Comparison of ENCODE assay signal across 8 cellular contexts in genomic region chr10:96043157-96043894, GRCh38. TPM values are rescaled to one million over a fixed set of nuclear protein-coding genes. Genes with fewer than 3 reads are reported as not detected.
DNase-seq lines count a peak whose midpoint lies in the region; ATAC-seq and TF ChIP-seq lines count a peak whose summit lies in the region.

Gene CCNJ, plus strand, starts transcription at chr10:96043583. Its CDS starts 811 bp downstream, at chr10:96044394.

- no peaks in the 10 kb centered on the region for H3K27me3 ChIP-seq in Peyer's patch
- H3K27me3 ChIP-seq in naive thymus-derived CD4-positive, alpha-beta T cell (ENCODE audit: control insufficient read depth in 2 of 2, insufficient read depth in 2 of 2, low read length in 2 of 2), result peaks cover 3 to 4% of the 10 kb centered on the region in 2 donors

- peaks cover 0 to 18% (median 3%) of the 10 kb centered on the region in 4 donors for H3K4me1 ChIP-seq in Peyer's patch
- peaks cover 13 to 16% of the 10 kb centered on the region in 2 donors for H3K4me1 ChIP-seq in naive thymus-derived CD4-positive, alpha-beta T cell (ENCODE audit: control insufficient read depth in 2 of 2, insufficient read depth in 2 of 2, low read length in 2 of 2)

- TF ChIP-seq CTCF in Peyer's patch (IDR thresholded peaks at IDR 0.05) (peak in 2 of 6 experiments; percentile 28 to 35), fibroblast of mammary gland (conservative IDR thresholded peaks at IDR 0.05; ENCODE audit: control insufficient read depth, insufficient read depth, low read depth, low read length) (no peak)

- CTCF ChIA-PET in naive thymus-derived CD4-positive, alpha-beta T cell (lab: Charles Lee), result interaction anchor here (0.9 to 1.1 kb wide), 2 partner anchors 27 to 33 kb away, joined by 3 to 5 read pairs; no protein-coding TSS in a partner anchor

- H3K4me1 Mint-ChIP-seq in naive thymus-derived CD4-positive, alpha-beta T cell, result peaks cover 32 to 51% (median 45%) of the 10 kb centered on the region in 7 donors
- H3K4me1 Mint-ChIP-seq in stimulated activated effector memory CD8-positive, alpha-beta T cell treated with anti-CD3 and anti-CD28 coated beads, Interleukin-12 subunit alpha, Interleukin-12 subunit beta, amount 100 ng/mL, for 72 hours, result peaks cover 14% of the 10 kb centered on the region

- intact Hi-C loops in naive thymus-derived CD4-positive, alpha-beta T cell (cut with micrococcal nuclease), result loop anchor here (1.0 to 10.0 kb wide), 11 partner anchors 26 to 789 kb away; partner anchors contain the start of genes LCOR (in 2 of the 2), ALDH18A1 (in 1 of the 2), CC2D2B (in 1 of the 2) and TLL2 (in 1 of the 2)

- H3K27ac Mint-ChIP-seq in naive thymus-derived CD4-positive, alpha-beta T cell, result peak within 1 kb of the TSS; percentile 80 to 96 (median 87)
- peak within 1 kb of the TSS; percentile 93 for H3K27ac Mint-ChIP-seq in stimulated activated effector memory CD8-positive, alpha-beta T cell treated with anti-CD3 and anti-CD28 coated beads, Interleukin-12 subunit alpha, Interleukin-12 subunit beta, amount 100 ng/mL, for 72 hours

- peak; percentile 62 to 84 for TF ChIP-seq POLR2A in Peyer's patch (IDR thresholded peaks at IDR 0.05)

- no peaks in the 10 kb centered on the region for H3K9me3 ChIP-seq in Peyer's patch
- H3K9me3 ChIP-seq in naive thymus-derived CD4-positive, alpha-beta T cell (ENCODE audit: control insufficient read depth in 2 of 3, low read length in 3 of 3), result no peaks in the 10 kb centered on the region

- H3K4me3 ChIP-seq in Peyer's patch, result peak within 1 kb of the TSS; percentile 70 to 90 (median 88)
- peak within 1 kb of the TSS; percentile 82 for H3K4me3 ChIP-seq in fibroblast of mammary gland (ENCODE audit: control insufficient read depth, low read depth, low read length)
- H3K4me3 ChIP-seq in naive thymus-derived CD4-positive, alpha-beta T cell (ENCODE audit: low read length), result peak within 1 kb of the TSS; percentile 78

- H3K27me3 Mint-ChIP-seq in naive thymus-derived CD4-positive, alpha-beta T cell, result peaks cover 4 to 10% (median 8%) of the 10 kb centered on the region in 5 donors

- peaks cover 0 to 26% (median 9%) of the 10 kb centered on the region in 5 donors for H3K36me3 Mint-ChIP-seq in naive thymus-derived CD4-positive, alpha-beta T cell
- H3K36me3 Mint-ChIP-seq in stimulated activated effector memory CD8-positive, alpha-beta T cell treated with anti-CD3 and anti-CD28 coated beads, Interleukin-12 subunit alpha, Interleukin-12 subunit beta, amount 100 ng/mL, for 72 hours, result peaks cover 20% of the 10 kb centered on the region

- H3K36me3 ChIP-seq in Peyer's patch, result no peaks in the 10 kb centered on the region
- no peaks in the 10 kb centered on the region for H3K36me3 ChIP-seq in naive thymus-derived CD4-positive, alpha-beta T cell (ENCODE audit: control insufficient read depth in 2 of 3, insufficient read depth in 3 of 3, low read length in 3 of 3)

- peak; percentile 83 for ATAC-seq in GM21528 (IDR thresholded peaks at IDR 0.05; ENCODE audit: low FRiP score, unreplicated experiment)
- ATAC-seq in naive thymus-derived CD4-positive, alpha-beta T cell, result peak; percentile 91
- ATAC-seq in stimulated activated effector memory CD8-positive, alpha-beta T cell treated with anti-CD3 and anti-CD28 coated beads, Interleukin-12 subunit alpha, Interleukin-12 subunit beta, amount 100 ng/mL, for 72 hours, result peak; percentile 97

- H3K9me3 Mint-ChIP-seq in naive thymus-derived CD4-positive, alpha-beta T cell, result no peaks in the 10 kb centered on the region
- H3K9me3 Mint-ChIP-seq in stimulated activated effector memory CD8-positive, alpha-beta T cell treated with anti-CD3 and anti-CD28 coated beads, Interleukin-12 subunit alpha, Interleukin-12 subunit beta, amount 100 ng/mL, for 72 hours, result no peaks in the 10 kb centered on the region

- POLR2A ChIA-PET in naive thymus-derived CD4-positive, alpha-beta T cell (lab: Charles Lee), result interaction anchor here (1.4 to 3.4 kb wide), 3 partner anchors 47 to 252 kb away, joined by 4 to 19 read pairs (median 19); partner anchors contain the start of gene ZNF518A

- H3K27ac ChIP-seq in Peyer's patch, result peak within 1 kb of the TSS; percentile 78 to 89 (median 85)
- peak within 1 kb of the TSS; percentile 81 for H3K27ac ChIP-seq in naive thymus-derived CD4-positive, alpha-beta T cell (ENCODE audit: low read depth, low read length)

- peak within 1 kb of the TSS; percentile 83 to 96 (median 92) for H3K4me3 Mint-ChIP-seq in naive thymus-derived CD4-positive, alpha-beta T cell
- H3K4me3 Mint-ChIP-seq in stimulated activated effector memory CD8-positive, alpha-beta T cell treated with anti-CD3 and anti-CD28 coated beads, Interleukin-12 subunit alpha, Interleukin-12 subunit beta, amount 100 ng/mL, for 72 hours, result peak within 1 kb of the TSS; percentile 93

- DNase-seq in DMS53 (lab: John Stamatoyannopoulos, UW) (peak; percentile 97), HuH-7.5 (ENCODE audit: low spot score) (peak; percentile 91), Peyer's patch (peak; percentile 86 to 95 (median 92)), activated T-helper 1 cell treated with Interleukin-2 at 50 U/mL for 16 hours (ENCODE audit: low read depth) (peak; percentile 66), fibroblast of mammary gland (ENCODE audit: low read depth) (peak; percentile 81)
- peak; percentile 76 to 87 (median 83) for DNase-seq in naive thymus-derived CD4-positive, alpha-beta T cell
- peak; percentile 75 to 88 for DNase-seq in stimulated activated effector memory CD8-positive, alpha-beta T cell treated with anti-CD3 and anti-CD28 coated beads, Interleukin-12 subunit alpha, Interleukin-12 subunit beta, amount 100 ng/mL, for 72 hours (ENCODE audit: low spot score in 2 of 2)

RNA-seq across cellular contexts. Expression of gene CCNJ, which starts in this region (rescaled TPM):
- 1 to 10 TPM; 1.7 to 5.8 (median 4.5) TPM for total RNA-seq in Peyer's patch
- total RNA-seq in naive thymus-derived CD4-positive, alpha-beta T cell, result 1 to 10 TPM; 5.6 to 8.0 (median 6.7) TPM
- 1 to 10 TPM; 1.0 to 1.1 TPM for polyA plus RNA-seq in naive thymus-derived CD4-positive, alpha-beta T cell

Comparison
In these comparisons a context has a peak if more than half of its experiments do, and no peak if none do; other contexts are left out.
1. Peak in every context shown above with its lines: DNase-seq, ATAC-seq, H3K4me3 ChIP-seq and H3K27ac ChIP-seq.